21 cellular contexts compared by ENCODE assay signal in the genomic region with DNA sequence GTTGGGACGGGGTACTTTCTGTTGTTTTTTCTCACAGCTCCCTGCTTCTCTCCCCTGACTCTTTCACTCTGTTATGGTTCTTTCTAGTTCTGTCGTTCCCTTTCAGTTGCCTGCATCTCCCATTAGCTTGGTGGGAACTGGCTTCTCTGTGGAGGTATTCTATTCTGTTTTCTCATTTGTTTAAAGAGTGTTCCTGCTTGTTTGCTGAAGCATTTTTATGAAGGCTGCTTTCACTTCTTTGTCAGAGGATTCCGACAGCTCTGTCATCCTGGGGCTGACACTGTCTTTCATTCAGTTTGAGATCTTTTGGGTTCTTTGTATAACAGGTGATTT.
DNase-seq lines count a peak whose midpoint lies in the region; ATAC-seq, FAIRE-seq and TF ChIP-seq lines count a peak whose summit lies in the region.
"Had no signal": no experiment of that assay in that cellular context is flagged by ENCODE, and none has a peak within 500 bp of the region (broad histone marks: within the 10 kb centered on the region; RNA-seq: fewer than 3 reads in every experiment).

No MANE protein-coding gene starts in this region.

- no peaks in the 10 kb centered on the region for H3K36me3 ChIP-seq in DND-41 (ENCODE audit: insufficient read depth, low read length)
- no peaks in the 10 kb centered on the region for H3K36me3 ChIP-seq in kidney (ENCODE audit: control insufficient read depth in 1 of 2, insufficient read depth in 2 of 2, low read length in 2 of 2)

- no peak overlapping the region for H2AFZ ChIP-seq in DND-41 (ENCODE audit: low read depth, low read length)
- H2AFZ ChIP-seq: GM23338 had no signal

- DNase-seq in activated CD4-positive, alpha-beta T cell treated with anti-CD3 and anti-CD28 coated beads, Interleukin-2, amount 10 ng/mL, durations not matched to agents 24 days and 14 days = no peak
- DNase-seq in activated CD4-positive, alpha-beta T cell treated with anti-CD3 and anti-CD28 coated beads for 48 hours = no peak
- DNase-seq in DND-41 (no peak), kidney (no peak), anterior cingulate cortex (lab: John Stamatoyannopoulos, UW) (no peak), GDM1 (lab: John Stamatoyannopoulos, UW) (no peak)
- DNase-seq in activated naive CD4-positive, alpha-beta T cell treated with anti-CD3 and anti-CD28 coated beads, Interleukin-2, amount 50 U/mL, for 72 hours (ENCODE audit: low spot score in 2 of 2) = no peak
- DNase-seq in natural killer cell treated with Interleukin-12 subunit alpha and Interleukin-12 subunit beta and Interleukin-15 and Interleukin-18, amount 100 ng/mL, for 72 hours (ENCODE audit: low spot score) = no peak
- DNase-seq: body of pancreas, DMS79, NCI-H2029 treated with DMSO at 0.1 percent for 48 hours, NCI-H510A, SHP77 treated with DMSO at 0.1 percent for 48 hours, T1000 had no signal

- intact Hi-C loops in activated CD4-positive, alpha-beta T cell treated with anti-CD3 and anti-CD28 coated beads, Interleukin-2, amount 10 ng/mL, durations not matched to agents 24 days and 14 days (cut with micrococcal nuclease) = no loop called here
- intact Hi-C loops in kidney (cut with DNase I) = no loop called here

- H3K9ac ChIP-seq in DND-41 (ENCODE audit: low read depth, low read length) = no peak overlapping the region
- H3K9ac ChIP-seq in kidney (ENCODE audit: low read length in 2 of 2) = no peak overlapping the region

- peaks cover 32% of the 10 kb centered on the region for H4K20me1 ChIP-seq in DND-41 (ENCODE audit: insufficient read depth, low read length)

- ATAC-seq in DND-41 (ENCODE audit: insufficient read depth, low read depth) = peak; percentile 37; the same call in 2 of the 3 replicates
- ATAC-seq in activated naive CD4-positive, alpha-beta T cell treated with anti-CD3 and anti-CD28 coated beads, Interleukin-2, amount 50 U/mL, for 72 hours = no peak
- ATAC-seq in natural killer cell treated with Interleukin-12 subunit alpha and Interleukin-12 subunit beta and Interleukin-15 and Interleukin-18, amount 100 ng/mL, for 72 hours = no peak
- ATAC-seq: A549, body of pancreas, GM23338, left cardiac atrium had no signal

- peaks cover 15% of the 10 kb centered on the region for H3K27me3 Mint-ChIP-seq in activated CD4-positive, alpha-beta T cell treated with anti-CD3 and anti-CD28 coated beads, Interleukin-2, amount 10 ng/mL, durations not matched to agents 24 days and 14 days
- H3K27me3 Mint-ChIP-seq in natural killer cell treated with Interleukin-12 subunit alpha and Interleukin-12 subunit beta and Interleukin-15 and Interleukin-18, amount 100 ng/mL, for 72 hours = peaks cover 20 to 31% of the 10 kb centered on the region in 2 donors

- H3K4me3 Mint-ChIP-seq in activated CD4-positive, alpha-beta T cell treated with anti-CD3 and anti-CD28 coated beads, Interleukin-2, amount 10 ng/mL, durations not matched to agents 24 days and 14 days = peak overlapping the region; percentile 45
- H3K4me3 Mint-ChIP-seq in natural killer cell treated with Interleukin-12 subunit alpha and Interleukin-12 subunit beta and Interleukin-15 and Interleukin-18, amount 100 ng/mL, for 72 hours = peak overlapping the region; percentile 42
- H3K4me3 Mint-ChIP-seq: GM23338, type B pancreatic cell had no signal

- H3K4me1 ChIP-seq in DND-41 (ENCODE audit: insufficient read depth, low read length) (peaks cover 24% of the 10 kb centered on the region), kidney (ENCODE audit: control insufficient read depth in 1 of 2, insufficient read depth in 1 of 2, low read depth in 1 of 2, low read length in 2 of 2) (no peaks in the 10 kb centered on the region)
- H3K4me1 ChIP-seq: A549, body of pancreas had no signal

- no peaks in the 10 kb centered on the region for H3K27me3 ChIP-seq in DND-41 (ENCODE audit: insufficient read depth, low read length, poor library complexity)
- H3K27me3 ChIP-seq: body of pancreas had no signal

- TF ChIP-seq CTCF in DND-41 (IDR thresholded peaks at IDR 0.05; ENCODE audit: borderline replicate concordance, extremely low read depth, low read length, poor library complexity, severe bottlenecking) (no peak), kidney (IDR thresholded peaks at IDR 0.05; ENCODE audit: borderline replicate concordance, extremely low read depth, insufficient read depth) (no peak)

- H3K9me3 Mint-ChIP-seq in activated CD4-positive, alpha-beta T cell treated with anti-CD3 and anti-CD28 coated beads, Interleukin-2, amount 10 ng/mL, durations not matched to agents 24 days and 14 days = peaks cover 6% of the 10 kb centered on the region
- no peaks in the 10 kb centered on the region for H3K9me3 Mint-ChIP-seq in activated naive CD4-positive, alpha-beta T cell treated with anti-CD3 and anti-CD28 coated beads, Interleukin-2, amount 50 U/mL, for 72 hours
- peaks cover 7% of the 10 kb centered on the region for H3K9me3 Mint-ChIP-seq in natural killer cell treated with Interleukin-12 subunit alpha and Interleukin-12 subunit beta and Interleukin-15 and Interleukin-18, amount 100 ng/mL, for 72 hours
- H3K9me3 Mint-ChIP-seq: GM23338, type B pancreatic cell had no signal

- H3K27ac Mint-ChIP-seq in activated CD4-positive, alpha-beta T cell treated with anti-CD3 and anti-CD28 coated beads, Interleukin-2, amount 10 ng/mL, durations not matched to agents 24 days and 14 days = peak overlapping the region; percentile 80
- peak overlapping the region; percentile 58 to 78 for H3K27ac Mint-ChIP-seq in activated naive CD4-positive, alpha-beta T cell treated with anti-CD3 and anti-CD28 coated beads, Interleukin-2, amount 50 U/mL, for 72 hours
- H3K27ac Mint-ChIP-seq in natural killer cell treated with Interleukin-12 subunit alpha and Interleukin-12 subunit beta and Interleukin-15 and Interleukin-18, amount 100 ng/mL, for 72 hours = peak overlapping the region; percentile 40 to 77
- H3K27ac Mint-ChIP-seq: GM23338, type B pancreatic cell had no signal

- no peaks in the 10 kb centered on the region for H3K9me3 ChIP-seq in DND-41 (ENCODE audit: insufficient read depth, low read length, severe bottlenecking)
- H3K9me3 ChIP-seq in kidney (ENCODE audit: control insufficient read depth in 1 of 2, low read length in 2 of 2) = no peaks in the 10 kb centered on the region
- H3K9me3 ChIP-seq: A549, body of pancreas had no signal

- H3K27ac ChIP-seq in DND-41 (ENCODE audit: low read length) (no peak overlapping the region), kidney (ENCODE audit: low read depth in 2 of 2, low read length in 2 of 2) (no peak overlapping the region)
- H3K27ac ChIP-seq: A549, body of pancreas had no signal

- H3K4me1 Mint-ChIP-seq in activated CD4-positive, alpha-beta T cell treated with anti-CD3 and anti-CD28 coated beads, Interleukin-2, amount 10 ng/mL, durations not matched to agents 24 days and 14 days = peaks cover 27% of the 10 kb centered on the region
- peaks cover 25% of the 10 kb centered on the region in 2 donors for H3K4me1 Mint-ChIP-seq in natural killer cell treated with Interleukin-12 subunit alpha and Interleukin-12 subunit beta and Interleukin-15 and Interleukin-18, amount 100 ng/mL, for 72 hours (ENCODE audit: low read depth in 2 of 2)
- H3K4me1 Mint-ChIP-seq: GM23338 had no signal

- H3K36me3 Mint-ChIP-seq in activated CD4-positive, alpha-beta T cell treated with anti-CD3 and anti-CD28 coated beads, Interleukin-2, amount 10 ng/mL, durations not matched to agents 24 days and 14 days (ENCODE audit: low read depth) = peaks cover 5% of the 10 kb centered on the region
- H3K36me3 Mint-ChIP-seq in activated naive CD4-positive, alpha-beta T cell treated with anti-CD3 and anti-CD28 coated beads, Interleukin-2, amount 50 U/mL, for 72 hours = no peaks in the 10 kb centered on the region
- H3K36me3 Mint-ChIP-seq in natural killer cell treated with Interleukin-12 subunit alpha and Interleukin-12 subunit beta and Interleukin-15 and Interleukin-18, amount 100 ng/mL, for 72 hours = peaks cover 7% of the 10 kb centered on the region
- H3K36me3 Mint-ChIP-seq: type B pancreatic cell had no signal

- H3K4me2 ChIP-seq in DND-41 (ENCODE audit: insufficient read depth, low read length) = no peak overlapping the region
- H3K4me2 ChIP-seq: A549, GM23338, smooth muscle cell had no signal

- H3K79me2 ChIP-seq in DND-41 (ENCODE audit: insufficient read depth, low read length) = no peaks in the 10 kb centered on the region

- no peak overlapping the region for H3K4me3 ChIP-seq in DND-41 (ENCODE audit: low read depth in 1 of 2, low read length in 2 of 2)
- H3K4me3 ChIP-seq in kidney (ENCODE audit: low read length in 2 of 2) = no peak overlapping the region
- H3K4me3 ChIP-seq: A549, body of pancreas, coronary artery, GM23338, smooth muscle cell had no signal

- FAIRE-seq in kidney (lab: Jason Lieb, UNC) = no peak
- FAIRE-seq: A549, frontal cortex had no signal
